Comparison of ENCODE assay signal across 8 cellular contexts in genomic region chr4:49097071-49097470, GRCh38.
DNase-seq lines count a peak whose midpoint lies in the region; ATAC-seq and TF ChIP-seq lines count a peak whose summit lies in the region.
"Not testable (repeated sequence)": the region's sequence is repeated elsewhere in the genome, so short reads cannot be mapped to it uniquely, and the experiment has no call there.

No MANE protein-coding gene starts in this region.

- not testable (repeated sequence) for H3K27me3 ChIP-seq in HUES48 (ENCODE audit: control insufficient read depth, insufficient read depth, low read length); upper lobe of right lung

- H3K36me3 Mint-ChIP-seq in activated naive CD8-positive, alpha-beta T cell treated with anti-CD3 and anti-CD28 coated beads, Interleukin-2, amount 50 U/mL, for 24 hours (ENCODE audit: low read depth) = peaks cover 56% of the 10 kb centered on the region
- peaks cover 43 to 59% of the 10 kb centered on the region in 2 donors for H3K36me3 Mint-ChIP-seq in naive B cell

- not testable (repeated sequence) for DNase-seq in activated naive CD8-positive, alpha-beta T cell treated with anti-CD3 and anti-CD28 coated beads, Interleukin-2, amount 50 U/mL, for 24 hours; left cardiac atrium; naive B cell; upper lobe of right lung

- not testable (repeated sequence) for H3K27ac Mint-ChIP-seq in activated naive CD8-positive, alpha-beta T cell treated with anti-CD3 and anti-CD28 coated beads, Interleukin-2, amount 50 U/mL, for 24 hours; naive B cell

- not testable (repeated sequence) for H3K36me3 ChIP-seq in HUES48 (ENCODE audit: control insufficient read depth, insufficient read depth, low read length); upper lobe of right lung

- H3K9ac ChIP-seq in HUES48 (ENCODE audit: low read depth, low read length) = not testable (repeated sequence)

- H3K27me3 Mint-ChIP-seq in activated naive CD8-positive, alpha-beta T cell treated with anti-CD3 and anti-CD28 coated beads, Interleukin-2, amount 50 U/mL, for 24 hours; naive B cell: not testable (repeated sequence)

- not testable (repeated sequence) for TF ChIP-seq CTCF in upper lobe of right lung (IDR thresholded peaks at IDR 0.05)

- not testable (repeated sequence) for H3K4me1 ChIP-seq in HUES48 (ENCODE audit: control insufficient read depth, insufficient read depth, low read length); upper lobe of right lung

- peak; percentile 34 for ATAC-seq in GM18511 (IDR thresholded peaks at IDR 0.05; ENCODE audit: unreplicated experiment)
- peak; percentile 29 for ATAC-seq in GM21360 (IDR thresholded peaks at IDR 0.05; ENCODE audit: unreplicated experiment)
- ATAC-seq in HG02840 (IDR thresholded peaks at IDR 0.05; ENCODE audit: low FRiP score, unreplicated experiment) = peak; percentile 27
- ATAC-seq in activated naive CD8-positive, alpha-beta T cell treated with anti-CD3 and anti-CD28 coated beads, Interleukin-2, amount 50 U/mL, for 24 hours = peak; percentile 49
- ATAC-seq in left cardiac atrium = peak; percentile 23 to 57
- ATAC-seq in naive B cell (ENCODE audit: low read depth in 2 of 2) = peak; percentile 20 to 26
- peak; percentile 51 for ATAC-seq in upper lobe of right lung

- peak overlapping the region; percentile 7; the same call in 1 of the 2 replicates for H3K4me3 ChIP-seq in HUES48 (ENCODE audit: low read depth, low read length)
- H3K4me3 ChIP-seq in upper lobe of right lung = not testable (repeated sequence)

- intact Hi-C loops in left cardiac atrium (cut with DNase I); upper lobe of right lung (cut with DNase I): not testable (repeated sequence)

- not testable (repeated sequence) for H3K27ac ChIP-seq in HUES48 (ENCODE audit: low read depth, low read length); upper lobe of right lung

- not testable (repeated sequence) for H3K4me1 Mint-ChIP-seq in activated naive CD8-positive, alpha-beta T cell treated with anti-CD3 and anti-CD28 coated beads, Interleukin-2, amount 50 U/mL, for 24 hours
- peaks cover 0 to 47% (median 2%) of the 10 kb centered on the region in 3 donors for H3K4me1 Mint-ChIP-seq in naive B cell

- H3K9me3 ChIP-seq in HUES48 (ENCODE audit: control insufficient read depth, insufficient read depth, low read length) (peaks cover 54% of the 10 kb centered on the region), upper lobe of right lung (peaks cover 33% of the 10 kb centered on the region)

- peaks cover 64% of the 10 kb centered on the region for H3K9me3 Mint-ChIP-seq in activated naive CD8-positive, alpha-beta T cell treated with anti-CD3 and anti-CD28 coated beads, Interleukin-2, amount 50 U/mL, for 24 hours
- peaks cover 52 to 69% (median 58%) of the 10 kb centered on the region in 7 donors for H3K9me3 Mint-ChIP-seq in naive B cell

- not testable (repeated sequence) for H3K4me3 Mint-ChIP-seq in activated naive CD8-positive, alpha-beta T cell treated with anti-CD3 and anti-CD28 coated beads, Interleukin-2, amount 50 U/mL, for 24 hours; naive B cell
